ENCODE assay signal across 12 cellular contexts in genomic region chr3:112365035-112365434, GRCh38. TPM values are rescaled to one million over a fixed set of nuclear protein-coding genes. Genes with fewer than 3 reads are reported as not detected.
DNase-seq lines count a peak whose midpoint lies in the region; ATAC-seq and TF ChIP-seq lines count a peak whose summit lies in the region.
"Had no signal": no experiment of that assay in that cellular context is flagged by ENCODE, and none has a peak within 500 bp of the region (broad histone marks: within the 10 kb centered on the region; RNA-seq: fewer than 3 reads in every experiment).

No MANE protein-coding gene starts in this region.

- H3K36me3 Mint-ChIP-seq in endodermal cell (ENCODE audit: low read depth): peaks cover 45% of the 10 kb centered on the region

- H3K9me3 Mint-ChIP-seq in endodermal cell: no peaks in the 10 kb centered on the region

- no peak overlapping the region for H3K4me2 ChIP-seq in osteoblast (ENCODE audit: insufficient read depth, low read length)

- intact Hi-C loops in heart right ventricle (cut with DNase I) (no loop called here), Right ventricle myocardium superior (cut with DNase I) (no loop called here)

- H3K27me3 Mint-ChIP-seq in endodermal cell (ENCODE audit: insufficient read depth): no peaks in the 10 kb centered on the region

- TF ChIP-seq CTCF in heart right ventricle (IDR thresholded peaks at IDR 0.05): no peak
- no peak for TF ChIP-seq CTCF in endodermal cell (conservative IDR thresholded peaks at IDR 0.05)
- TF ChIP-seq CTCF in osteoblast (IDR thresholded peaks at IDR 0.05; ENCODE audit: extremely low read depth, low read depth, low read length): no peak

- H3K4me1 ChIP-seq in heart right ventricle (peaks cover 0 to 29% (median 16%) of the 10 kb centered on the region in 9 donors), endodermal cell (ENCODE audit: control insufficient read depth, insufficient read depth, low read length) (peaks cover 4% of the 10 kb centered on the region), urinary bladder (ENCODE audit: insufficient read depth) (no peaks in the 10 kb centered on the region), osteoblast (ENCODE audit: insufficient read depth, low read length) (no peaks in the 10 kb centered on the region)

- no peak for ATAC-seq in heart right ventricle
- ATAC-seq in Right ventricle myocardium superior (ENCODE audit: poor library complexity): no peak
- peak; percentile 40 for ATAC-seq in HG03108 (IDR thresholded peaks at IDR 0.05; ENCODE audit: unreplicated experiment)
- ATAC-seq in HG03432 (IDR thresholded peaks at IDR 0.05; ENCODE audit: unreplicated experiment): no peak
- ATAC-seq: Panc1 had no signal

- H3K9me3 ChIP-seq in heart right ventricle: no peaks in the 10 kb centered on the region
- H3K9me3 ChIP-seq in endodermal cell (ENCODE audit: control insufficient read depth, low read length): no peaks in the 10 kb centered on the region
- H3K9me3 ChIP-seq in osteoblast (ENCODE audit: low read depth, low read length): no peaks in the 10 kb centered on the region

- H3K79me2 ChIP-seq in osteoblast (ENCODE audit: insufficient read depth, low read length): no peaks in the 10 kb centered on the region

- DNase-seq in heart right ventricle (no peak), Right ventricle myocardium superior (no peak), endodermal cell (no peak), osteoblast (ENCODE audit: insufficient read length, low spot score, missing footprints) (no peak), H4 (ENCODE audit: low spot score) (no peak)
- DNase-seq: AML-193, caudate nucleus, erythroblast had no signal

- H3K27me3 ChIP-seq in heart right ventricle (no peaks in the 10 kb centered on the region), endodermal cell (ENCODE audit: control insufficient read depth, insufficient read depth, low read length, poor library complexity, severe bottlenecking) (no peaks in the 10 kb centered on the region), osteoblast (ENCODE audit: insufficient read depth, low read length) (peaks cover 4% of the 10 kb centered on the region)

- H3K4me3 ChIP-seq in heart right ventricle (no peak overlapping the region), endodermal cell (ENCODE audit: low read length) (no peak overlapping the region), urinary bladder (ENCODE audit: low read depth, low read length) (no peak overlapping the region), osteoblast (ENCODE audit: insufficient read depth, low read length) (no peak overlapping the region)

- WGBS in heart right ventricle, 2 donors: 71 to 75% methylated on average over 2 of the region's 2 CpGs
- 80 to 89% methylated on average over 1 to 2 of the region's 2 CpGs for WGBS in endodermal cell (ENCODE audit: insufficient coverage in 1 of 2, insufficient read length in 1 of 2), 2 experiments
- 72% methylated on average over 2 of the region's 2 CpGs for WGBS in urinary bladder

- H2AFZ ChIP-seq in osteoblast (ENCODE audit: low read length): no peak overlapping the region

- H4K20me1 ChIP-seq in osteoblast (ENCODE audit: insufficient read depth, low read length): no peaks in the 10 kb centered on the region

- peak overlapping the region in 8 of 10 donors; percentile 25 to 90 (median 50) for H3K27ac ChIP-seq in heart right ventricle
- H3K27ac ChIP-seq in endodermal cell (ENCODE audit: low read depth, low read length): no peak overlapping the region
- H3K27ac ChIP-seq in urinary bladder (ENCODE audit: low read depth): peak overlapping the region; percentile 10
- no peak overlapping the region for H3K27ac ChIP-seq in osteoblast (ENCODE audit: low read depth, low read length)

- no peak overlapping the region for H3K9ac ChIP-seq in endodermal cell (ENCODE audit: extremely low read depth, low read length, poor library complexity, severe bottlenecking)

- H3K36me3 ChIP-seq in heart right ventricle: no peaks in the 10 kb centered on the region
- peaks cover 44% of the 10 kb centered on the region for H3K36me3 ChIP-seq in endodermal cell (ENCODE audit: control insufficient read depth, insufficient read depth, low read length)
- H3K36me3 ChIP-seq in urinary bladder (ENCODE audit: insufficient read depth): no peaks in the 10 kb centered on the region
- H3K36me3 ChIP-seq in osteoblast (ENCODE audit: insufficient read depth, low read length): no peaks in the 10 kb centered on the region

- no peak overlapping the region for H3K4me3 Mint-ChIP-seq in endodermal cell

- peaks cover 20% of the 10 kb centered on the region for H3K4me1 Mint-ChIP-seq in endodermal cell

- peak overlapping the region; percentile 0 for H3K27ac Mint-ChIP-seq in endodermal cell

RNA-seq across cellular contexts. Expression of gene CD200, which starts 32.1 kb away (rescaled TPM):
- total RNA-seq in heart right ventricle (1 to 10 TPM in 6 of 10 donors, under 1 TPM in 4; 0.82 to 3.3 (median 1.5) TPM), Right ventricle myocardium superior (0.91 TPM), endodermal cell (10 to 100 TPM; 49.2 to 58.6 TPM), urinary bladder (23.0 TPM), osteoblast (1.5 and 3.3 TPM in 2 replicates)
- polyA plus RNA-seq in heart right ventricle (1 to 10 TPM in 1 of 2 donors, under 1 TPM in 1; 0.44 to 1.3 TPM), urinary bladder (36.2 TPM)
- 72.1 TPM for polyA plus RNA-seq in endodermal cell (2013, experiment 1 of 2)
- polyA plus RNA-seq in endodermal cell (2013, experiment 2 of 2): 69.1 TPM
- not detected in 2 replicates for total RNA-seq in H4 (2014; rRNA removed; shearing (Covaris generic))

Comparison
In these comparisons a context has a peak if more than half of its experiments do, and no peak if none do; other contexts are left out.
1. H3K27ac ChIP-seq: peak in heart right ventricle (8 of 10) and urinary bladder (single experiment); none in endodermal cell (single experiment) and osteoblast (single experiment).